In genomic region chr4:186191266-186192067, GRCh38 we compare ENCODE assay signal across 1 cellular context.
TF ChIP-seq lines count a peak whose summit lies in the region.

CYP4V2 (plus strand) TSS chr4:186191567; CDS start chr4:186191824, 257 bp downstream.

TF ChIP-seq in K562, 482 proteins besides CTCF, POLR2A, EP300 and RAD21 (continued from another document and continues in another):
- TF ChIP-seq KDM4B (IDR thresholded peaks at IDR 0.05; ENCODE audit: borderline replicate concordance in 2 of 2, low read depth in 1 of 2) (no peak), KLF10 (CRISPR knock-in tag; IDR thresholded peaks at IDR 0.05) (no peak), ZNF609 (CRISPR knock-in tag; IDR thresholded peaks at IDR 0.05; ENCODE audit: borderline replicate concordance) (no peak), BACH1 (tag; IDR thresholded peaks at IDR 0.05) (no peak), MYC (IDR thresholded peaks at IDR 0.05; ENCODE audit: low read depth, low read length) (peak; percentile 75), MYC (CRISPR knock-in tag; IDR thresholded peaks at IDR 0.05; ENCODE audit: borderline replicate concordance, low read depth) (no peak), BCLAF1 (IDR thresholded peaks at IDR 0.05; ENCODE audit: borderline replicate concordance in 1 of 2, control insufficient read depth in 1 of 2, low read depth in 2 of 2, low read length in 1 of 2) (peak in 1 of 2 experiments; percentile 83; a peak in 1 of 4 replicates), ARNT (IDR thresholded peaks at IDR 0.05) (no peak), IFI16 (CRISPR knock-in tag; IDR thresholded peaks at IDR 0.05) (no peak), RNF219 (CRISPR knock-in tag; IDR thresholded peaks at IDR 0.05) (no peak), ZSCAN32 (CRISPR knock-in tag; IDR thresholded peaks at IDR 0.05) (no peak), SAFB2 (IDR thresholded peaks at IDR 0.05; ENCODE audit: borderline replicate concordance, low read depth, low read length, severe bottlenecking) (no peak), RAD51 (IDR thresholded peaks at IDR 0.05; ENCODE audit: borderline replicate concordance, low read depth) (no peak; the same call in 1 of the 2 replicates), TOE1 (IDR thresholded peaks at IDR 0.05; ENCODE audit: borderline replicate concordance) (peak; percentile 24; the same call in 1 of the 2 replicates), TOE1 (CRISPR knock-in tag; IDR thresholded peaks at IDR 0.05; ENCODE audit: borderline replicate concordance, low read depth) (no peak), MBD2 (IDR thresholded peaks at IDR 0.05; ENCODE audit: borderline replicate concordance, low read depth) (0 out of 2 replicates have a peak, but pooled peaks have one; percentile 25), HMG20B (CRISPR knock-in tag; IDR thresholded peaks at IDR 0.05) (no peak), ZNF583 (CRISPR knock-in tag; IDR thresholded peaks at IDR 0.05) (no peak), ZNF184 (CRISPR knock-in tag; IDR thresholded peaks at IDR 0.05) (no peak), SMARCA5 (IDR thresholded peaks at IDR 0.05) (no peak), MXD1 (CRISPR knock-in tag; IDR thresholded peaks at IDR 0.05; ENCODE audit: borderline replicate concordance, poor library complexity, severe bottlenecking) (no peak), MED1 (CRISPR knock-in tag; IDR thresholded peaks at IDR 0.05; ENCODE audit: borderline replicate concordance) (no peak), ARID2 (IDR thresholded peaks at IDR 0.05) (no peak), ZNF764 (CRISPR knock-in tag; IDR thresholded peaks at IDR 0.05; ENCODE audit: low read depth) (no peak), GABPA (tag; conservative IDR thresholded peaks at IDR 0.05; ENCODE audit: low read depth) (peak; percentile 98), ZNF57 (CRISPR knock-in tag; IDR thresholded peaks at IDR 0.05) (no peak), SRSF9 (IDR thresholded peaks at IDR 0.05; ENCODE audit: borderline replicate concordance, low read depth, low read length) (no peak), MTA3 (IDR thresholded peaks at IDR 0.05; ENCODE audit: borderline replicate concordance) (0 out of 2 replicates have a peak, but pooled peaks have one; percentile 83), ASH1L (IDR thresholded peaks at IDR 0.05; ENCODE audit: borderline replicate concordance, low read depth, partially characterized antibody) (no peak), CREBBP (IDR thresholded peaks at IDR 0.05; ENCODE audit: low read depth, low read length) (no peak), HDAC6 (IDR thresholded peaks at IDR 0.05; ENCODE audit: low read depth, low read length) (no peak), MEF2D (tag; conservative IDR thresholded peaks at IDR 0.05; ENCODE audit: low read depth) (no peak), DEAF1 (CRISPR knock-in tag; IDR thresholded peaks at IDR 0.05) (no peak), TEAD2 (tag; IDR thresholded peaks at IDR 0.05) (no peak), NCOA2 (IDR thresholded peaks at IDR 0.05; ENCODE audit: partially characterized antibody in 2 of 2) (no peak), ZNF830 (CRISPR knock-in tag; IDR thresholded peaks at IDR 0.05) (peak; percentile 23; the same call in 1 of the 2 replicates), ATF3 (IDR thresholded peaks at IDR 0.05) (no peak), ATF3 (CRISPR knock-in tag; conservative IDR thresholded peaks at IDR 0.05) (0 out of 2 replicates have a peak, but pooled peaks have one; percentile 47), ELF2 (CRISPR knock-in tag; IDR thresholded peaks at IDR 0.05) (peak; percentile 85), NBN (IDR thresholded peaks at IDR 0.05; ENCODE audit: low read depth) (peak; percentile 51; the same call in 1 of the 2 replicates), ELK3 (CRISPR knock-in tag; IDR thresholded peaks at IDR 0.05) (no peak), MLX (CRISPR knock-in tag; conservative IDR thresholded peaks at IDR 0.05) (no peak), FOS (IDR thresholded peaks at IDR 0.05; ENCODE audit: extremely low read depth, insufficient read length) (no peak), XRCC3 (IDR thresholded peaks at IDR 0.05) (no peak), SMC3 (conservative IDR thresholded peaks at IDR 0.05; ENCODE audit: insufficient read depth, low read depth, low read length) (no peak), VEZF1 (CRISPR knock-in tag; IDR thresholded peaks at IDR 0.05) (peak; percentile 68), CBX1 (IDR thresholded peaks at IDR 0.05; ENCODE audit: low read depth) (no peak; the same call in 1 of the 2 replicates), TRIM24 (IDR thresholded peaks at IDR 0.05) (peak in 1 of 2 experiments; percentile 48; a peak in 2 of 4 replicates), ZNF445 (CRISPR knock-in tag; IDR thresholded peaks at IDR 0.05; ENCODE audit: low read depth) (no peak), BRD4 (IDR thresholded peaks at IDR 0.05) (no peak), ZNF311 (CRISPR knock-in tag; IDR thresholded peaks at IDR 0.05) (no peak), NONO (IDR thresholded peaks at IDR 0.05; ENCODE audit: low read depth in 2 of 2, low read length in 1 of 2) (peak in 1 of 2 experiments; percentile 80), THRB (CRISPR knock-in tag; conservative IDR thresholded peaks at IDR 0.05) (no peak)
